In the genomic region with DNA sequence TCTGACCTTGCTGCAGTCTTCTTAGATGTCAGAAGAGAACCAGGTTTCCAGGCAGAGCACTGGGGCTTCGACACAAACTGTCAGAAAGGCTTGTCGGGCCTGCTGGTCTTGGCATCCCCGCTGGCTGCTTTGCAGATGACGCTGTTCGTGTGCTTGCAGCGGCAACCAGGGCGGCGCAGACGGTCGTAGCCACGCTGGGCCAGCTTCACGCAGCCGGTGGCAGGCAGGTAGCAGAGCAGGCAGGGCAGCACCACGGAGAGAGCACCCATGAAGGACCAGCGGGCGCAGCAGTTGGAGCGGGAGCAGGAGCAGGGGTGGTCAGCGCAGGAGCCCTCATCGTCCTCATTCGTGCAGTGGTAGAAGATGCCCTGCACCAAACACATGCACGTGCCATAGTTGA, we compare ENCODE assay signal across 2 cellular contexts.
TF ChIP-seq lines count a peak whose summit lies in the region.

No MANE protein-coding gene starts in this region.

TF ChIP-seq in HEK293, 187 proteins besides CTCF, POLR2A, EP300 and RAD21:
- TF ChIP-seq, protein P1, sequence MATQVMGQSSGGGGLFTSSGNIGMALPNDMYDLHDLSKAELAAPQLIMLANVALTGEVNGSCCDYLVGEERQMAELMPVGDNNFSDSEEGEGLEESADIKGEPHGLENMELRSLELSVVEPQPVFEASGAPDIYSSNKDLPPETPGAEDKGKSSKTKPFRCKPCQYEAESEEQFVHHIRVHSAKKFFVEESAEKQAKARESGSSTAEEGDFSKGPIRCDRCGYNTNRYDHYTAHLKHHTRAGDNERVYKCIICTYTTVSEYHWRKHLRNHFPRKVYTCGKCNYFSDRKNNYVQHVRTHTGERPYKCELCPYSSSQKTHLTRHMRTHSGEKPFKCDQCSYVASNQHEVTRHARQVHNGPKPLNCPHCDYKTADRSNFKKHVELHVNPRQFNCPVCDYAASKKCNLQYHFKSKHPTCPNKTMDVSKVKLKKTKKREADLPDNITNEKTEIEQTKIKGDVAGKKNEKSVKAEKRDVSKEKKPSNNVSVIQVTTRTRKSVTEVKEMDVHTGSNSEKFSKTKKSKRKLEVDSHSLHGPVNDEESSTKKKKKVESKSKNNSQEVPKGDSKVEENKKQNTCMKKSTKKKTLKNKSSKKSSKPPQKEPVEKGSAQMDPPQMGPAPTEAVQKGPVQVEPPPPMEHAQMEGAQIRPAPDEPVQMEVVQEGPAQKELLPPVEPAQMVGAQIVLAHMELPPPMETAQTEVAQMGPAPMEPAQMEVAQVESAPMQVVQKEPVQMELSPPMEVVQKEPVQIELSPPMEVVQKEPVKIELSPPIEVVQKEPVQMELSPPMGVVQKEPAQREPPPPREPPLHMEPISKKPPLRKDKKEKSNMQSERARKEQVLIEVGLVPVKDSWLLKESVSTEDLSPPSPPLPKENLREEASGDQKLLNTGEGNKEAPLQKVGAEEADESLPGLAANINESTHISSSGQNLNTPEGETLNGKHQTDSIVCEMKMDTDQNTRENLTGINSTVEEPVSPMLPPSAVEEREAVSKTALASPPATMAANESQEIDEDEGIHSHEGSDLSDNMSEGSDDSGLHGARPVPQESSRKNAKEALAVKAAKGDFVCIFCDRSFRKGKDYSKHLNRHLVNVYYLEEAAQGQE (tag by site-specific recombination; IDR thresholded peaks at IDR 0.05): peak; percentile 92
- no peak for TF ChIP-seq ZNF175 (tag by site-specific recombination; IDR thresholded peaks at IDR 0.05)
TF ChIP-seq in HEK293: peak in this region for 1.

TF ChIP-seq in K562, 482 proteins besides CTCF, POLR2A, EP300 and RAD21 (continued from another document):
- TF ChIP-seq, protein P2, sequence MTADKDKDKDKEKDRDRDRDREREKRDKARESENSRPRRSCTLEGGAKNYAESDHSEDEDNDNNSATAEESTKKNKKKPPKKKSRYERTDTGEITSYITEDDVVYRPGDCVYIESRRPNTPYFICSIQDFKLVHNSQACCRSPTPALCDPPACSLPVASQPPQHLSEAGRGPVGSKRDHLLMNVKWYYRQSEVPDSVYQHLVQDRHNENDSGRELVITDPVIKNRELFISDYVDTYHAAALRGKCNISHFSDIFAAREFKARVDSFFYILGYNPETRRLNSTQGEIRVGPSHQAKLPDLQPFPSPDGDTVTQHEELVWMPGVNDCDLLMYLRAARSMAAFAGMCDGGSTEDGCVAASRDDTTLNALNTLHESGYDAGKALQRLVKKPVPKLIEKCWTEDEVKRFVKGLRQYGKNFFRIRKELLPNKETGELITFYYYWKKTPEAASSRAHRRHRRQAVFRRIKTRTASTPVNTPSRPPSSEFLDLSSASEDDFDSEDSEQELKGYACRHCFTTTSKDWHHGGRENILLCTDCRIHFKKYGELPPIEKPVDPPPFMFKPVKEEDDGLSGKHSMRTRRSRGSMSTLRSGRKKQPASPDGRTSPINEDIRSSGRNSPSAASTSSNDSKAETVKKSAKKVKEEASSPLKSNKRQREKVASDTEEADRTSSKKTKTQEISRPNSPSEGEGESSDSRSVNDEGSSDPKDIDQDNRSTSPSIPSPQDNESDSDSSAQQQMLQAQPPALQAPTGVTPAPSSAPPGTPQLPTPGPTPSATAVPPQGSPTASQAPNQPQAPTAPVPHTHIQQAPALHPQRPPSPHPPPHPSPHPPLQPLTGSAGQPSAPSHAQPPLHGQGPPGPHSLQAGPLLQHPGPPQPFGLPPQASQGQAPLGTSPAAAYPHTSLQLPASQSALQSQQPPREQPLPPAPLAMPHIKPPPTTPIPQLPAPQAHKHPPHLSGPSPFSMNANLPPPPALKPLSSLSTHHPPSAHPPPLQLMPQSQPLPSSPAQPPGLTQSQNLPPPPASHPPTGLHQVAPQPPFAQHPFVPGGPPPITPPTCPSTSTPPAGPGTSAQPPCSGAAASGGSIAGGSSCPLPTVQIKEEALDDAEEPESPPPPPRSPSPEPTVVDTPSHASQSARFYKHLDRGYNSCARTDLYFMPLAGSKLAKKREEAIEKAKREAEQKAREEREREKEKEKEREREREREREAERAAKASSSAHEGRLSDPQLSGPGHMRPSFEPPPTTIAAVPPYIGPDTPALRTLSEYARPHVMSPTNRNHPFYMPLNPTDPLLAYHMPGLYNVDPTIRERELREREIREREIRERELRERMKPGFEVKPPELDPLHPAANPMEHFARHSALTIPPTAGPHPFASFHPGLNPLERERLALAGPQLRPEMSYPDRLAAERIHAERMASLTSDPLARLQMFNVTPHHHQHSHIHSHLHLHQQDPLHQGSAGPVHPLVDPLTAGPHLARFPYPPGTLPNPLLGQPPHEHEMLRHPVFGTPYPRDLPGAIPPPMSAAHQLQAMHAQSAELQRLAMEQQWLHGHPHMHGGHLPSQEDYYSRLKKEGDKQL (CRISPR knock-in tag; IDR thresholded peaks at IDR 0.05; ENCODE audit: borderline replicate concordance): no peak
- TF ChIP-seq HMG20B (CRISPR knock-in tag; IDR thresholded peaks at IDR 0.05): no peak
- TF ChIP-seq MAFK (IDR thresholded peaks at IDR 0.05; ENCODE audit: low read length): no peak
- TF ChIP-seq FIP1L1 (IDR thresholded peaks at IDR 0.05; ENCODE audit: low read depth, low read length, poor library complexity, severe bottlenecking): peak; percentile 30
TF ChIP-seq in K562: peak in this region for 1.
